In the genomic region with DNA sequence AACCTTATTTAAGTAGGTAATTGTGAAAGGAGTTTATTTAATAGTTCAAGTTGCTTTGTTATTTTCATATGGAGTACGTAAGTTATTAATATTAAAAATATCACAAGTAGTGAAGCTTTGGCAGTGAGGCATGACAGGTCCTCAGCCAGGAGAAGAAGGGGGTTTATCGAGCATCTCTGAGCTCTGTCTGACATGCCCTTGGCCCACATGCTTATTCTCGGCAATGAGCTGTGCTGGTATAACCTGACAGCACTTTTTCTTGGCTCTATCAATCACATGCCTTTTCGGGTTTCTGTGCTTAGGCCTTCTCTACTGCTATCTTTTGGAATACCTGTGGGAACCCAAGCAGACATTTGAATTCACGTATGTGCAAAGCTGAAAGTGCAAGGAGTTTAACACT, we compare ENCODE assay signal across 18 cellular contexts.
DNase-seq lines count a peak whose midpoint lies in the region; ATAC-seq lines count a peak whose summit lies in the region.
"Had no signal": no experiment of that assay in that cellular context is flagged by ENCODE, and none has a peak within 500 bp of the region (broad histone marks: within the 10 kb centered on the region; RNA-seq: fewer than 3 reads in every experiment).

No MANE protein-coding gene starts in this region.

- in situ Hi-C loops in G401 (cut with HindIII; ENCODE audit: low sequenced_read_pairs), result no loop called here

- H3K4me1 ChIP-seq in right cardiac atrium (ENCODE audit: control insufficient read depth, insufficient read depth, low read length), result no peaks in the 10 kb centered on the region
- H3K4me1 ChIP-seq: A549, Caco-2 had no signal

- 64% methylated on average over 5 of the region's 5 CpGs for whole genome bisulfite sequencing in right cardiac atrium

- peak; percentile 60 to 64 for DNase-seq in NCI-H446 (lab: John Stamatoyannopoulos, UW)
- no peak for DNase-seq in NCI-H446 treated with DMSO at 0.1 percent for 48 hours (lab: John Stamatoyannopoulos, UW)
- DNase-seq in Right ventricle myocardium superior, result no peak
- DNase-seq in right cardiac atrium, result no peak
- peak; percentile 52 for DNase-seq in G401 (ENCODE audit: low spot score)
- no peak for DNase-seq in NCI-H146 (lab: John Stamatoyannopoulos, UW)
- DNase-seq: AML-193; Caco-2; Calu3; CD4-positive, alpha-beta T cell; CD8-positive, alpha-beta T cell; DMS79 treated with DMSO at 0.1 percent for 48 hours; GDM1 had no signal

- no peaks in the 10 kb centered on the region for H3K9me3 ChIP-seq in right cardiac atrium (ENCODE audit: control insufficient read depth, low read length)
- H3K9me3 ChIP-seq: A549; BLaER1 treated with 17β-estradiol and CSF1 and Interleukin-3, amounts not matched to agents 10 nM and 100 nM; Caco-2 had no signal

- no peak overlapping the region for H3K4me3 ChIP-seq in right cardiac atrium (ENCODE audit: low read length)
- H3K4me3 ChIP-seq: A549; BLaER1 treated with 17β-estradiol and CSF1 and Interleukin-3, amounts not matched to agents 10 nM and 100 nM; GM12878 had no signal

- H3K27me3 ChIP-seq in right cardiac atrium (ENCODE audit: control insufficient read depth, insufficient read depth), result no peaks in the 10 kb centered on the region
- H3K27me3 ChIP-seq: BLaER1 treated with 17β-estradiol and CSF1 and Interleukin-3, amounts not matched to agents 10 nM and 100 nM had no signal

- H3K27ac ChIP-seq in right cardiac atrium (ENCODE audit: low read length), result no peak overlapping the region
- H3K27ac ChIP-seq: 22Rv1; A549; BLaER1 treated with 17β-estradiol and CSF1 and Interleukin-3, amounts not matched to agents 10 nM and 100 nM; C4-2B had no signal

- intact Hi-C loops in Right ventricle myocardium superior (cut with DNase I), result no loop called here
- intact Hi-C loops in right cardiac atrium (cut with DNase I), result no loop called here

- ATAC-seq in Right ventricle myocardium superior (ENCODE audit: poor library complexity) (peak; percentile 81), right cardiac atrium (no peak)
- ATAC-seq: A549; CD8-positive, alpha-beta T cell; GM12878 had no signal

Comparison
In these comparisons a context has a peak if more than half of its experiments do, and no peak if none do; other contexts are left out.
1. DNase-seq: peak in NCI-H446 (2 of 2) and G401 (single experiment); none in NCI-H446 treated with DMSO at 0.1 percent for 48 hours (single experiment), Right ventricle myocardium superior (single experiment), right cardiac atrium (0 of 3) and NCI-H146 (single experiment).